21 cellular contexts compared by ENCODE assay signal in the genomic region with DNA sequence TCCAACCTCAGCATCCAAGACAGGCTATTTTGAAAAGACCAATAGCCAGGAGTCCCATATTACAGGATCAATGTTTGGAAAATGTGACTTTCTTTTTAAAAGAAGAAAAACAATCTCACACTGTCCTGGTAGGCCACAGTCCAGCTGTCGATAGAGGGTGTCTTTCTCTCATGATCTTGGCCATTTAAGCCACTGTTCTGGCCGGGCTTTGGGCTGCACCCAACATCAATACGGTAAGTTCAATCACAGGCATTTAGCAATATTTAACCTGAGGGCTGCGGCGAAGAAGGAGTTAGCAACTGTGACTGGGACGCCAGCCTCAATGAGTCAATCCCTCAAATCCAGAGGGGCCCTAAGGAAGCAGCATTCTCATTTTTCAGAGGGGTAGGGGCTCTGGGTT.
"Had no signal": no experiment of that assay in that cellular context is flagged by ENCODE, and none has a peak within 500 bp of the region (broad histone marks: within the 10 kb centered on the region; RNA-seq: fewer than 3 reads in every experiment).

No MANE protein-coding gene starts in this region.

- H3K4me1 ChIP-seq: esophagus muscularis mucosa, foreskin keratinocyte, gastroesophageal sphincter, heart left ventricle, left ventricle myocardium inferior, lower lobe of right lung had no signal

- H3K27me3 ChIP-seq: dorsolateral prefrontal cortex, hepatocyte had no signal

- H2AFZ ChIP-seq: hepatocyte had no signal

- H3K4me3 ChIP-seq: coronary artery, dorsolateral prefrontal cortex, esophagus muscularis mucosa, gastroesophageal sphincter, heart left ventricle, hepatocyte, left ventricle myocardium inferior, lower lobe of right lung, mucosa of descending colon had no signal

- H3K79me2 ChIP-seq: hepatocyte had no signal

- H3K4me2 ChIP-seq: hepatocyte had no signal

- ATAC-seq: foreskin keratinocyte, gastroesophageal sphincter, heart left ventricle, left cardiac atrium, lower lobe of right lung, mucosa of descending colon had no signal

- H3K27ac ChIP-seq: coronary artery, dorsolateral prefrontal cortex, esophagus muscularis mucosa, foreskin keratinocyte, gastroesophageal sphincter, heart left ventricle, hepatocyte, left ventricle myocardium inferior, lower lobe of right lung had no signal

- H3K36me3 ChIP-seq: esophagus muscularis mucosa, gastroesophageal sphincter, heart left ventricle, left ventricle myocardium inferior, lower lobe of right lung had no signal

- H3K9me3 ChIP-seq: esophagus muscularis mucosa, gastroesophageal sphincter, heart left ventricle, left ventricle myocardium inferior, lower lobe of right lung, mucosa of descending colon had no signal

- DNase-seq: dermis blood vessel endothelial cell; dorsolateral prefrontal cortex; effector CD4-positive, alpha-beta T cell; effector memory CD4-positive, alpha-beta T cell; foreskin keratinocyte; heart left ventricle; hypothalamus; left cardiac atrium; left ventricle myocardium inferior; lower lobe of right lung; mesenchymal stem cell; mucosa of descending colon had no signal

- FAIRE-seq: colon, endothelial cell of umbilical vein, frontal cortex, islet of Langerhans, keratinocyte had no signal
